In genomic region chr1:42684139-42684538, GRCh38 we compare ENCODE assay signal across 8 cellular contexts. TPM values are rescaled to one million over a fixed set of nuclear protein-coding genes. Genes with fewer than 3 reads are reported as not detected.
DNase-seq lines count a peak whose midpoint lies in the region; ATAC-seq and TF ChIP-seq lines count a peak whose summit lies in the region.

No MANE protein-coding gene starts in this region.

- no peaks in the 10 kb centered on the region for H3K9me3 Mint-ChIP-seq in activated naive CD4-positive, alpha-beta T cell treated with anti-CD3 and anti-CD28 coated beads, Interleukin-2, amount 50 U/mL, for 24 hours

- peak overlapping the region; percentile 82 for H3K9ac ChIP-seq in DND-41 (ENCODE audit: low read depth, low read length)

- no peak for TF ChIP-seq EP300 in upper lobe of left lung (IDR thresholded peaks at IDR 0.05)

- TF ChIP-seq CTCF in DND-41 (IDR thresholded peaks at IDR 0.05; ENCODE audit: borderline replicate concordance, extremely low read depth, low read length, poor library complexity, severe bottlenecking), result no peak
- no peak for TF ChIP-seq CTCF in kidney epithelial cell (IDR thresholded peaks at IDR 0.05; ENCODE audit: insufficient read depth, low read length, poor library complexity, severe bottlenecking)
- TF ChIP-seq CTCF in upper lobe of left lung (IDR thresholded peaks at IDR 0.05), result no peak

- no peak for TF ChIP-seq POLR2A in upper lobe of left lung (IDR thresholded peaks at IDR 0.05)

- H3K79me2 ChIP-seq in DND-41 (ENCODE audit: insufficient read depth, low read length), result peaks cover 84% of the 10 kb centered on the region

- peaks cover 68% of the 10 kb centered on the region for H3K4me1 ChIP-seq in DND-41 (ENCODE audit: insufficient read depth, low read length)
- H3K4me1 ChIP-seq in upper lobe of left lung, result peaks cover 56 to 79% (median 63%) of the 10 kb centered on the region in 4 donors

- peak overlapping the region; percentile 93 for H3K4me2 ChIP-seq in DND-41 (ENCODE audit: insufficient read depth, low read length)

- H3K36me3 ChIP-seq in DND-41 (ENCODE audit: insufficient read depth, low read length) (peaks cover 62% of the 10 kb centered on the region), MG63 (peaks cover 61% of the 10 kb centered on the region), kidney epithelial cell (ENCODE audit: control insufficient read depth, insufficient read depth, low read length) (no peaks in the 10 kb centered on the region), upper lobe of left lung (peaks cover 0 to 11% (median 0%) of the 10 kb centered on the region in 4 donors)

- 55 to 59% methylated on average over 5 of the region's 5 CpGs for WGBS in upper lobe of left lung, 2 donors

- H3K27me3 Mint-ChIP-seq in activated naive CD4-positive, alpha-beta T cell treated with anti-CD3 and anti-CD28 coated beads, Interleukin-2, amount 50 U/mL, for 24 hours, result no peaks in the 10 kb centered on the region

- H3K4me3 Mint-ChIP-seq in activated naive CD4-positive, alpha-beta T cell treated with anti-CD3 and anti-CD28 coated beads, Interleukin-2, amount 50 U/mL, for 24 hours, result peak overlapping the region; percentile 100

- DNase-seq in DND-41 (peak; percentile 35), MG63 (peak; percentile 30), kidney epithelial cell (ENCODE audit: low read depth) (no peak), upper lobe of left lung (no peak), ureter (ENCODE audit: low spot score) (no peak), NCI-H1930 (lab: John Stamatoyannopoulos, UW) (no peak)

- no peaks in the 10 kb centered on the region for H3K27me3 ChIP-seq in DND-41 (ENCODE audit: insufficient read depth, low read length, poor library complexity)
- H3K27me3 ChIP-seq in MG63, result no peaks in the 10 kb centered on the region
- no peaks in the 10 kb centered on the region for H3K27me3 ChIP-seq in kidney epithelial cell (ENCODE audit: control insufficient read depth, insufficient read depth, low read length)
- no peaks in the 10 kb centered on the region for H3K27me3 ChIP-seq in upper lobe of left lung

- H3K27ac Mint-ChIP-seq in activated naive CD4-positive, alpha-beta T cell treated with anti-CD3 and anti-CD28 coated beads, Interleukin-2, amount 50 U/mL, for 24 hours, result peak overlapping the region; percentile 99

- H3K27ac ChIP-seq in DND-41 (ENCODE audit: low read length) (peak overlapping the region; percentile 38), upper lobe of left lung (peak overlapping the region in 2 of 4 donors; percentile 95 to 99)

- H3K9me3 ChIP-seq in DND-41 (ENCODE audit: insufficient read depth, low read length, severe bottlenecking) (no peaks in the 10 kb centered on the region), MG63 (no peaks in the 10 kb centered on the region), upper lobe of left lung (no peaks in the 10 kb centered on the region)

- peaks cover 70% of the 10 kb centered on the region for H3K4me1 Mint-ChIP-seq in activated naive CD4-positive, alpha-beta T cell treated with anti-CD3 and anti-CD28 coated beads, Interleukin-2, amount 50 U/mL, for 24 hours

- H3K36me3 Mint-ChIP-seq in activated naive CD4-positive, alpha-beta T cell treated with anti-CD3 and anti-CD28 coated beads, Interleukin-2, amount 50 U/mL, for 24 hours, result peaks cover 32% of the 10 kb centered on the region

- no peak overlapping the region for H2AFZ ChIP-seq in DND-41 (ENCODE audit: low read depth, low read length)

- H3K4me3 ChIP-seq in DND-41 (ENCODE audit: low read depth in 1 of 2, low read length in 2 of 2) (peak overlapping the region; percentile 45 to 74), MG63 (peak overlapping the region; percentile 87), kidney epithelial cell (ENCODE audit: low read depth, low read length) (peak overlapping the region; percentile 85), upper lobe of left lung (peak overlapping the region in 3 of 4 donors; percentile 75 to 100 (median 99))

- ATAC-seq in DND-41 (ENCODE audit: insufficient read depth, low read depth), result no peak
- no peak for ATAC-seq in upper lobe of left lung (ENCODE audit: low FRiP score in 2 of 2)
- ATAC-seq in HG03095 (IDR thresholded peaks at IDR 0.05; ENCODE audit: unreplicated experiment), result no peak

- H4K20me1 ChIP-seq in DND-41 (ENCODE audit: insufficient read depth, low read length), result peaks cover 62% of the 10 kb centered on the region

RNA-seq across cellular contexts. Expression of gene YBX1, which starts 1.9 kb away (rescaled TPM):
- total RNA-seq in MG63 (2014; rRNA removed; shearing (Covaris generic); ENCODE audit: low replicate concordance), result 1,830 and 1,912 TPM in 2 replicates
- total RNA-seq in kidney epithelial cell (894 and 938 TPM in 2 replicates), upper lobe of left lung (100 to 1,000 TPM; 309 to 564 (median 516) TPM), ureter (424 TPM)

RNA-seq across cellular contexts. Expression of gene PPIH, which starts 25.9 kb away (rescaled TPM):
- 79.5 and 110 TPM in 2 replicates for total RNA-seq in MG63 (2014; rRNA removed; shearing (Covaris generic); ENCODE audit: low replicate concordance)
- total RNA-seq in kidney epithelial cell (33.1 and 43.7 TPM in 2 replicates), upper lobe of left lung (10 to 100 TPM; 18.2 to 50.3 (median 29.1) TPM), ureter (27.8 TPM)

RNA-seq across cellular contexts. Expression of gene CLDN19, which starts 55.9 kb away (rescaled TPM):
- total RNA-seq in MG63 (2014; rRNA removed; shearing (Covaris generic); ENCODE audit: low replicate concordance), result 0.99 TPM in 1 of 2 replicates, not detected in the other
- total RNA-seq in kidney epithelial cell (0.08 and 2.5 TPM in 2 replicates), upper lobe of left lung (not detected), ureter (not detected)

Comparison
In these comparisons a context has a peak if more than half of its experiments do, and no peak if none do; other contexts are left out.
1. DNase-seq: peak in DND-41 (single experiment) and MG63 (single experiment); none in kidney epithelial cell (single experiment), upper lobe of left lung (0 of 2), ureter (single experiment) and NCI-H1930 (0 of 2).
2. Peak in every context shown above with its lines, with median percentiles within 50 percentile points of each other: H3K4me3 ChIP-seq.